ENCODE assay signal across 22 cellular contexts in genomic region chr15:55132672-55133071, GRCh38.
"Had no signal": no experiment of that assay in that cellular context is flagged by ENCODE, and none has a peak within 500 bp of the region (broad histone marks: within the 10 kb centered on the region; RNA-seq: fewer than 3 reads in every experiment).

No MANE protein-coding gene starts in this region.

- H3K4me1 ChIP-seq: esophagus muscularis mucosa, foreskin keratinocyte, gastroesophageal sphincter, heart left ventricle, left lung, lower lobe of right lung had no signal

- H3K4me3 ChIP-seq: coronary artery, dorsolateral prefrontal cortex, esophagus muscularis mucosa, gastroesophageal sphincter, heart left ventricle, hepatocyte, left lung, lower lobe of right lung had no signal

- H3K27ac ChIP-seq: coronary artery, dorsolateral prefrontal cortex, esophagus muscularis mucosa, foreskin keratinocyte, gastroesophageal sphincter, heart left ventricle, hepatocyte, left lung, lower lobe of right lung had no signal

- FAIRE-seq: endothelial cell of umbilical vein, frontal cortex had no signal

- DNase-seq: dermis blood vessel endothelial cell; dorsolateral prefrontal cortex; effector CD4-positive, alpha-beta T cell; effector memory CD4-positive, alpha-beta T cell; foreskin keratinocyte; heart left ventricle; hypothalamus; immature natural killer cell; islet precursor cell; left cardiac atrium; left lung; left ventricle myocardium superior; lower lobe of right lung; mesenchymal stem cell; midbrain; naive thymus-derived CD4-positive, alpha-beta T cell had no signal

- H3K27me3 ChIP-seq: esophagus muscularis mucosa, gastroesophageal sphincter, heart left ventricle, hepatocyte had no signal

- H3K36me3 ChIP-seq: esophagus muscularis mucosa, gastroesophageal sphincter, heart left ventricle, left lung, lower lobe of right lung had no signal

- ATAC-seq: foreskin keratinocyte; gastroesophageal sphincter; heart left ventricle; left cardiac atrium; left lung; left ventricle myocardium superior; lower lobe of right lung; naive thymus-derived CD4-positive, alpha-beta T cell had no signal
